In the genomic region with DNA sequence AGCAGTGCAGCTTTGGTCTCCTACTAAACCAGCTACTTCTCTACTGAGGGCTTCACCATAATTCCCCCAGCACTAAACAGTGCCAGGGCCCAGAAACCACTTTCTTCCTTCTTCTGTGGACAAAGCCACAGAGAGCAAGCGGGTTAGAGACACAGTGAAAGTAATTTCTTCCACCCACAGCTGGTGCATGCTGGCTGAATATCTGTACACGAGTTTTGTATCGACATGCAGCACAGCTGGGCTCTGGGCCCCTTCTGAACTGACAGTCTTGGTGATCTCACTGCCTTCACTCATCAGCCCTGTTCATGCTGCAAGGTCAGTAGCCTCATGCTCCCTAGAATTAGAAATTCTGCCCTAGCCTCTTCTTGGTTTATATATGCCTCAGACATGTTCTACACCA, we compare ENCODE assay signal across 20 cellular contexts.
"Had no signal": no experiment of that assay in that cellular context is flagged by ENCODE, and none has a peak within 500 bp of the region (broad histone marks: within the 10 kb centered on the region; RNA-seq: fewer than 3 reads in every experiment).

No MANE protein-coding gene starts in this region.

- H3K9me3 ChIP-seq: ascending aorta had no signal

- ATAC-seq: activated CD8-positive, alpha-beta T cell treated with anti-CD3 and anti-CD28 coated beads for 36 hours had no signal

- H3K4me3 ChIP-seq: ascending aorta, cardiac muscle cell, PC-9 had no signal

- H3K4me1 ChIP-seq: ascending aorta had no signal

- H3K36me3 ChIP-seq: ascending aorta, cardiac muscle cell had no signal

- H2AFZ ChIP-seq: PC-9 had no signal

- DNase-seq: activated CD4-positive, alpha-beta T cell treated with anti-CD3 and anti-CD28 coated beads, Interleukin-2, amount 10 ng/mL, durations not matched to agents 24 days and 14 days; activated CD4-positive, alpha-beta T cell treated with anti-CD3 and anti-CD28 coated beads, Interleukin-2, amount 50 U/mL, for 4 hours; activated CD8-positive, alpha-beta T cell treated with anti-CD3 and anti-CD28 coated beads for 36 hours; activated gamma-delta T cell; activated naive CD4-positive, alpha-beta T cell treated with Interleukin-2 at 50 U/mL for 16 hours; activated naive CD8-positive, alpha-beta T cell treated with anti-CD3 and anti-CD28 coated beads, Interleukin-2, amount 10 ng/mL, durations not matched to agents 7 days and 5 days; activated T-cell treated with anti-CD3 and anti-CD28 coated beads, Interleukin-2, amount 50 U/mL, for 24 hours; amygdala; KG1; NCI-H1105; NCI-H1417 treated with DMSO at 0.1 percent for 48 hours; NCI-H187 treated with DMSO at 0.1 percent for 48 hours; NCI-H2081 treated with DMSO at 0.1 percent for 48 hours; NCI-H226; NCI-H524 treated with DMSO at 0.1 percent for 48 hours; NK-92 treated with Interleukin-12 subunit alpha and Interleukin-12 subunit beta, amount 100 ng/mL, for 24 hours; PC-9; Right ventricle myocardium superior had no signal

- H3K27me3 ChIP-seq: ascending aorta, cardiac muscle cell had no signal

- H3K4me2 ChIP-seq: PC-9 had no signal

- H3K27ac ChIP-seq: ascending aorta, cardiac muscle cell, PC-9 had no signal
